18 cellular contexts compared by ENCODE assay signal in genomic region chr4:98283219-98284199, GRCh38. TPM values are rescaled to one million over a fixed set of nuclear protein-coding genes. Genes with fewer than 3 reads are reported as not detected.
A peak's percentile ranks its signal among the peaks of the same experiment; 100 is the strongest.
DNase-seq lines count a peak whose midpoint lies in the region; ATAC-seq and TF ChIP-seq lines count a peak whose summit lies in the region.
"Had no signal": no experiment of that assay in that cellular context is flagged by ENCODE, and none has a peak within 500 bp of the region (broad histone marks: within the 10 kb centered on the region; RNA-seq: fewer than 3 reads in every experiment).

No MANE protein-coding gene starts in this region.

- 73 to 78% methylated on average over 3 of the region's 3 CpGs for WGBS in GM23248 (ENCODE audit: low coverage in 1 of 2, low lambda C conversion rate in 2 of 2, missing lambda C conversion rate in 2 of 2), 2 experiments

- H3K36me3 Mint-ChIP-seq in T-helper 2 cell treated with Interferon-gamma antibody and Interleukin-4, amounts not matched to agents 5 μg/mL and 100 μg/mL, for 36 hours (ENCODE audit: low read depth): peaks cover 26% of the 10 kb centered on the region

- peak overlapping the region; percentile 36 for H3K9ac ChIP-seq in DND-41 (ENCODE audit: low read depth, low read length)
- H3K9ac ChIP-seq in GM23248: no peak overlapping the region

- H3K36me3 ChIP-seq in DND-41 (ENCODE audit: insufficient read depth, low read length) (no peaks in the 10 kb centered on the region), GM23248 (ENCODE audit: low read depth) (no peaks in the 10 kb centered on the region)
- H3K36me3 ChIP-seq: upper lobe of left lung had no signal

- no peaks in the 10 kb centered on the region for H3K9me2 ChIP-seq in GM23248 (ENCODE audit: insufficient read depth)

- H3K4me3 ChIP-seq in DND-41 (ENCODE audit: low read depth in 1 of 2, low read length in 2 of 2): no peak overlapping the region
- H3K4me3 ChIP-seq in GM23248: no peak overlapping the region
- H3K4me3 ChIP-seq: upper lobe of left lung had no signal

- H3K4me2 ChIP-seq in DND-41 (ENCODE audit: insufficient read depth, low read length) (peak overlapping the region; percentile 50), GM23248 (ENCODE audit: unreplicated experiment) (peak overlapping the region; percentile 20)

- H3K4me1 Mint-ChIP-seq in T-helper 2 cell treated with Interferon-gamma antibody and Interleukin-4, amounts not matched to agents 5 μg/mL and 100 μg/mL, for 36 hours (ENCODE audit: low read depth): peaks cover 38% of the 10 kb centered on the region

- H3K27ac ChIP-seq in DND-41 (ENCODE audit: low read length): peak overlapping the region; percentile 70
- 0 out of 2 replicates have a peak overlapping the region, but pooled peaks have one; percentile 3 for H3K27ac ChIP-seq in GM23248
- H3K27ac ChIP-seq: upper lobe of left lung had no signal

- no peak for TF ChIP-seq CTCF in DND-41 (IDR thresholded peaks at IDR 0.05; ENCODE audit: borderline replicate concordance, extremely low read depth, low read length, poor library complexity, severe bottlenecking)

- H3K4me3 Mint-ChIP-seq in T-helper 2 cell treated with Interferon-gamma antibody and Interleukin-4, amounts not matched to agents 5 μg/mL and 100 μg/mL, for 36 hours: peak overlapping the region; percentile 73
- H3K4me3 Mint-ChIP-seq: activated T-helper 1 cell treated with anti-CD3 and anti-CD28 coated beads, Interleukin-12 subunit alpha, Interleukin-12 subunit beta, Interleukin-2, Interleukin-4 antibody, amounts not matched to agents 30 ng/mL and 10 ng/mL and 1 ng/mL, durations not matched to agents 14 hours and 24 hours and 36 hours; CD14-positive monocyte; dendritic cell treated with granulocyte-macrophage colony-stimulating factor and Interleukin-4, amounts not matched to agents 40 ng/mL and 50 ng/mL, for 4 days; neural crest cell had no signal

- H3K79me2 ChIP-seq in DND-41 (ENCODE audit: insufficient read depth, low read length) (peaks cover 89% of the 10 kb centered on the region), GM23248 (ENCODE audit: insufficient read depth) (peaks cover 99% of the 10 kb centered on the region)

- in situ Hi-C loops in GM23248 (cut with MboI): no loop called here

- no peaks in the 10 kb centered on the region for H3K27me3 Mint-ChIP-seq in T-helper 2 cell treated with Interferon-gamma antibody and Interleukin-4, amounts not matched to agents 5 μg/mL and 100 μg/mL, for 36 hours (ENCODE audit: low read depth)
- H3K27me3 Mint-ChIP-seq: dendritic cell treated with granulocyte-macrophage colony-stimulating factor and Interleukin-4, amounts not matched to agents 40 ng/mL and 50 ng/mL, for 4 days; memory B cell had no signal

- ATAC-seq in DND-41 (ENCODE audit: insufficient read depth, low read depth) (peak; percentile 71), GM18511 (IDR thresholded peaks at IDR 0.05; ENCODE audit: unreplicated experiment) (no peak), GM21528 (IDR thresholded peaks at IDR 0.05; ENCODE audit: low FRiP score, unreplicated experiment) (no peak), HG03159 (IDR thresholded peaks at IDR 0.05; ENCODE audit: unreplicated experiment) (no peak)
- ATAC-seq: right cardiac atrium had no signal

- H4K20me1 ChIP-seq in DND-41 (ENCODE audit: insufficient read depth, low read length): no peaks in the 10 kb centered on the region
- H4K20me1 ChIP-seq in GM23248 (ENCODE audit: insufficient read depth): no peaks in the 10 kb centered on the region

- DNase-seq in DND-41 (no peak), GM23248 (peak; percentile 43), foreskin melanocyte (peak; percentile 34)
- DNase-seq in T-helper 2 cell treated with Interferon-gamma antibody and Interleukin-4, amounts not matched to agents 5 μg/mL and 100 μg/mL, for 36 hours (ENCODE audit: low spot score): no peak
- DNase-seq: activated CD4-positive, alpha-beta T cell treated with anti-CD3 and anti-CD28 coated beads for 4 hours; anterior cingulate cortex; NCI-H1436 treated with DMSO at 0.1 percent for 48 hours; right cardiac atrium; stimulated activated CD4-positive, alpha-beta T cell treated with anti-CD3 and anti-CD28 coated beads, Interleukin-4, amount 100 ng/mL, for 1 hour; upper lobe of left lung had no signal

- H3K27me3 ChIP-seq in DND-41 (ENCODE audit: insufficient read depth, low read length, poor library complexity): no peaks in the 10 kb centered on the region
- no peaks in the 10 kb centered on the region for H3K27me3 ChIP-seq in GM23248 (replicated peaks; ENCODE audit: insufficient read depth)
- H3K27me3 ChIP-seq: upper lobe of left lung had no signal

- peaks cover 13% of the 10 kb centered on the region for H3K9me3 Mint-ChIP-seq in T-helper 2 cell treated with Interferon-gamma antibody and Interleukin-4, amounts not matched to agents 5 μg/mL and 100 μg/mL, for 36 hours
- H3K9me3 Mint-ChIP-seq: activated T-helper 1 cell treated with anti-CD3 and anti-CD28 coated beads, Interleukin-12 subunit alpha, Interleukin-12 subunit beta, Interleukin-2, Interleukin-4 antibody, amounts not matched to agents 30 ng/mL and 10 ng/mL and 1 ng/mL, durations not matched to agents 14 hours and 24 hours and 36 hours; dendritic cell treated with granulocyte-macrophage colony-stimulating factor and Interleukin-4, amounts not matched to agents 40 ng/mL and 50 ng/mL, for 4 days had no signal

- H3K9me3 ChIP-seq in DND-41 (ENCODE audit: insufficient read depth, low read length, severe bottlenecking) (no peaks in the 10 kb centered on the region), GM23248 (ENCODE audit: low read depth) (no peaks in the 10 kb centered on the region)
- H3K9me3 ChIP-seq: upper lobe of left lung had no signal

- H3K4me1 ChIP-seq in DND-41 (ENCODE audit: insufficient read depth, low read length) (peaks cover 69% of the 10 kb centered on the region), GM23248 (ENCODE audit: insufficient read depth) (peaks cover 11% of the 10 kb centered on the region)

- peak overlapping the region; percentile 33 for H3K27ac Mint-ChIP-seq in T-helper 2 cell treated with Interferon-gamma antibody and Interleukin-4, amounts not matched to agents 5 μg/mL and 100 μg/mL, for 36 hours
- H3K27ac Mint-ChIP-seq: CD14-positive monocyte; dendritic cell treated with granulocyte-macrophage colony-stimulating factor and Interleukin-4, amounts not matched to agents 40 ng/mL and 50 ng/mL, for 4 days had no signal

- peaks cover 8% of the 10 kb centered on the region; the same call in 1 of the 2 replicates for H3F3A ChIP-seq in GM23248 (ENCODE audit: insufficient read depth)

- H2AFZ ChIP-seq in DND-41 (ENCODE audit: low read depth, low read length): no peak overlapping the region
- H2AFZ ChIP-seq in GM23248: no peak overlapping the region

RNA-seq across cellular contexts. Expression of gene RAP1GDS1, which starts 22.3 kb away (rescaled TPM):
- total RNA-seq in GM23248 (2014; rRNA removed; shearing (Covaris generic)): 56.7 and 93.8 TPM in 2 replicates
- 49.2 and 55.4 TPM in 2 replicates for polyA plus RNA-seq in GM23248 (2016; fragmentation: Nextera tagmentation; extraction: Ambion mirVana)

Comparison
In these comparisons a context has a peak if more than half of its experiments do, and no peak if none do; other contexts are left out.
1. DNase-seq: peak in GM23248 (single experiment) and foreskin melanocyte (single experiment); none in DND-41 (single experiment) and T-helper 2 cell treated with Interferon-gamma antibody and Interleukin-4, amounts not matched to agents 5 μg/mL and 100 μg/mL, for 36 hours (single experiment).